7 cellular contexts compared by ENCODE assay signal in the genomic region with DNA sequence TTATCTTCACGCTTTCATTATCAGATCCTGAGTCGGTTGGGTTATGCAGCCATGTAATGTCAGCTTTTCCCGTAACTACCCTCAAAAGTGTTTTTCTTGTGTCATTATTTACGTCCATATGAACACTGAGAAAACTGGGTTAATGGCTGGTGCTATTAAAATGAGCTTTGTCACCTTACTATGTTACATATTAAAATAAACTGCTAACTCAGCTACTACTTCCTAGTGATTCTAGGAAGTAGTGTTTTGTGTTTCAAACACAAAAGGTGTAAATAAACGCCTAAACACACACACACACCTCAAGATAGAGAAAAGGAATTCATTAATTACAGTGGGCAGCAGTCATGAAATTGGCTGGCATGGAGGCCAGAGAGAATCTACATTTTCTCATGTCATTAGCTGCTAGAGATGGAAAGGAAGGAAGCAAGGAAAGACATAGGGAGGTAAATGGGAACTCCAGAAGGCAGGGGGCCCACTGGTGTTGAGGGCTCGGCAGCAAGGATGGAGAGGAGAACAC. TPM values are rescaled to one million over a fixed set of nuclear protein-coding genes. Genes with fewer than 3 reads are reported as not detected.
DNase-seq lines count a peak whose midpoint lies in the region; ATAC-seq and TF ChIP-seq lines count a peak whose summit lies in the region.

No MANE protein-coding gene starts in this region.

- CTCF ChIA-PET in RWPE1 (lab: Yijun Ruan, JAX), result interaction anchor here (0.8 to 1.4 kb wide), 7 partner anchors 12 to 139 kb away, joined by 3 to 6 read pairs (median 4); no protein-coding TSS in a partner anchor

- H3K4me3 ChIP-seq in HFF-Myc (replicated peaks; ENCODE audit: low read depth, low read length) (peak overlapping the region; percentile 92), hepatocyte (peak overlapping the region; percentile 25), subcutaneous abdominal adipose tissue (ENCODE audit: low read depth in 1 of 5, low read length in 5 of 5) (peak overlapping the region; percentile 91 to 99 (median 96))

- H3K9me3 ChIP-seq in hepatocyte (ENCODE audit: low read depth), result no peaks in the 10 kb centered on the region
- H3K9me3 ChIP-seq in subcutaneous abdominal adipose tissue (ENCODE audit: control insufficient read depth in 5 of 5, low read length in 5 of 5), result no peaks in the 10 kb centered on the region

- peak overlapping the region; percentile 72 for H3K4me2 ChIP-seq in hepatocyte

- TF ChIP-seq CTCF in HFF-Myc (IDR thresholded peaks at IDR 0.05; ENCODE audit: low read depth, low read length, missing control alignments), result no peak
- no peak for TF ChIP-seq CTCF in RWPE1 (conservative IDR thresholded peaks at IDR 0.05; ENCODE audit: low read depth)
- TF ChIP-seq CTCF in hepatocyte (IDR thresholded peaks at IDR 0.05; ENCODE audit: poor library complexity), result no peak

- peak overlapping the region; percentile 63 for H2AFZ ChIP-seq in hepatocyte

- peak overlapping the region; percentile 82 for H3K27ac ChIP-seq in RWPE1
- H3K27ac ChIP-seq in hepatocyte, result peak overlapping the region; percentile 72
- H3K27ac ChIP-seq in subcutaneous abdominal adipose tissue (ENCODE audit: low read depth, low read length), result peak overlapping the region; percentile 96

- POLR2A ChIA-PET in RWPE1 (lab: Yijun Ruan, JAX; ENCODE audit: low non-redundant PET), result interaction anchor here (0.6 to 1.6 kb wide), 4 partner anchors 9 to 298 kb away, joined by 3 to 10 read pairs (median 4); a partner anchor contains a TSS

- no peak for ATAC-seq in HG03378 (IDR thresholded peaks at IDR 0.05; ENCODE audit: unreplicated experiment)

- H3K27me3 ChIP-seq in hepatocyte, result no peaks in the 10 kb centered on the region
- peaks cover 0 to 3% (median 0%) of the 10 kb centered on the region in 5 donors for H3K27me3 ChIP-seq in subcutaneous abdominal adipose tissue (ENCODE audit: control insufficient read depth in 5 of 5, insufficient read depth in 4 of 5, low read length in 5 of 5)

- DNase-seq in HFF-Myc (ENCODE audit: extremely low read depth, low read depth), result no peak
- DNase-seq in RWPE1 (ENCODE audit: low spot score), result no peak
- no peak for DNase-seq in hepatocyte (ENCODE audit: low spot score)
- DNase-seq in ureter (ENCODE audit: low spot score), result no peak
- DNase-seq in amygdala (lab: John Stamatoyannopoulos, UW), result no peak

- peaks cover 21% of the 10 kb centered on the region for H3K79me2 ChIP-seq in hepatocyte

- H3K9me2 ChIP-seq in hepatocyte (replicated peaks; ENCODE audit: insufficient read depth), result no peaks in the 10 kb centered on the region

- under 1% methylated on average over 6 of the region's 6 CpGs for WGBS in hepatocyte (ENCODE audit: low lambda C conversion rate, missing lambda C conversion rate)

- H3K36me3 ChIP-seq in hepatocyte (replicated peaks; ENCODE audit: insufficient read depth, low read depth) (no peaks in the 10 kb centered on the region), subcutaneous abdominal adipose tissue (ENCODE audit: control insufficient read depth in 5 of 5, insufficient read depth in 5 of 5, low read length in 5 of 5) (peaks cover 0 to 16% (median 8%) of the 10 kb centered on the region in 5 donors)

- peaks cover 4% of the 10 kb centered on the region for H3K4me1 ChIP-seq in hepatocyte (ENCODE audit: insufficient read depth)
- peaks cover 10 to 29% (median 18%) of the 10 kb centered on the region in 5 donors for H3K4me1 ChIP-seq in subcutaneous abdominal adipose tissue (ENCODE audit: control insufficient read depth in 5 of 5, insufficient read depth in 5 of 5, low read length in 5 of 5)

- H3K9ac ChIP-seq in subcutaneous abdominal adipose tissue (ENCODE audit: low read length in 5 of 5), result peak overlapping the region; percentile 43 to 79 (median 68)

- H4K20me1 ChIP-seq in hepatocyte (ENCODE audit: insufficient read depth, poor library complexity, severe bottlenecking), result no peaks in the 10 kb centered on the region

RNA-seq across cellular contexts. Expression of a gene that starts 0.7 kb away (rescaled TPM):
- total RNA-seq in hepatocyte, result 38.9 and 52.2 TPM in 2 replicates
- 54.1 and 72.3 TPM in 2 replicates for polyA plus RNA-seq in hepatocyte
- total RNA-seq in ureter, result 80.9 TPM

RNA-seq across cellular contexts. Expression of a gene that starts 11.0 kb away (rescaled TPM):
- total RNA-seq in hepatocyte (236 and 749 TPM in 2 replicates), ureter (84.4 TPM)
- 72.9 and 74.1 TPM in 2 replicates for polyA plus RNA-seq in hepatocyte

RNA-seq across cellular contexts. Expression of a gene that starts 27.0 kb away (rescaled TPM):
- 34.8 and 46.4 TPM in 2 replicates for total RNA-seq in hepatocyte
- polyA plus RNA-seq in hepatocyte, result 16.2 and 21.8 TPM in 2 replicates
- total RNA-seq in ureter, result 29.2 TPM

RNA-seq across cellular contexts. Expression of a gene that starts 46.9 kb away (rescaled TPM):
- total RNA-seq in hepatocyte (1.5 and 1.9 TPM in 2 replicates), ureter (0.18 TPM)
- polyA plus RNA-seq in hepatocyte, result 5.5 and 6.3 TPM in 2 replicates

RNA-seq across cellular contexts. Expression of a gene that starts 52.4 kb away (rescaled TPM):
- 75.1 and 80.8 TPM in 2 replicates for total RNA-seq in hepatocyte
- polyA plus RNA-seq in hepatocyte, result 36.2 and 43.2 TPM in 2 replicates
- 39.9 TPM for total RNA-seq in ureter

Comparison
In these comparisons a context has a peak if more than half of its experiments do, and no peak if none do; other contexts are left out.
1. H3K4me3 ChIP-seq: peak in every context shown above with its lines; median percentile 96 in subcutaneous abdominal adipose tissue; 92 in HFF-Myc; 25 in hepatocyte.